In the genomic region with DNA sequence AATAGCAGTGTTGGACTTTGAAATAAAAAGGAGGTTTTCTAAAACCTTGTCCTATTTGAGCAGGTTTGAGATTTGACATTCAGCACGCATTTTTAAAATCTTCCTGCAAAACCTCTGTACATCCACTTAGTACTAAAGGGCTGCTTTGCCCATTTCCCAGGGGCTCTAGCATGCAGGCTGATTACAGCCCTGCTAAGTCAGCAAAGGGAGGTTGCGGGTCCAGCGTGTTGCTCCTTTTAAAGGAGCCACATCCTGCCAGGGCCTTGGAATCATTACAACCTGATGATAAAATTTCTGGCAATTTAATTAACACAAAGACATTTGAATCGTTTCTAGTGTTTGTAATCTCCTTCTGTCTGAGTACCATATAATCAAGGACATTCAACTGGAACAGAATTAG, we compare ENCODE assay signal across 17 cellular contexts.
A peak's percentile ranks its signal among the peaks of the same experiment; 100 is the strongest.
DNase-seq lines count a peak whose midpoint lies in the region; ATAC-seq lines count a peak whose summit lies in the region.
"Had no signal": no experiment of that assay in that cellular context is flagged by ENCODE, and none has a peak within 500 bp of the region (broad histone marks: within the 10 kb centered on the region; RNA-seq: fewer than 3 reads in every experiment).

No MANE protein-coding gene starts in this region.

- no peak for ATAC-seq in GM18861 (IDR thresholded peaks at IDR 0.05; ENCODE audit: unreplicated experiment)
- ATAC-seq: HepG2 had no signal

- H3K27ac ChIP-seq in caudate nucleus (ENCODE audit: low read depth, low read length), result no peak overlapping the region
- H3K27ac ChIP-seq: BLaER1 treated with 17β-estradiol and CSF1 and Interleukin-3, amounts not matched to agents 10 nM and 100 nM had no signal

- DNase-seq in NCI-H1436 (lab: John Stamatoyannopoulos, UW) (peak; percentile 47), NCI-H1436 treated with DMSO at 0.1 percent for 48 hours (lab: John Stamatoyannopoulos, UW) (no peak), DMS79 (lab: John Stamatoyannopoulos, UW) (peak; percentile 3), NCI-H2227 treated with DMSO at 0.1 percent for 48 hours (lab: John Stamatoyannopoulos, UW) (peak; percentile 15), left kidney (ENCODE audit: low read depth, low spot score) (peak; percentile 49), caudate nucleus (lab: John Stamatoyannopoulos, UW) (no peak), HCEC 1CT (no peak)
- DNase-seq: 8988T, Karpas-422, MM.1S, NCI-H187, NCI-H226, NCI-H526 treated with DMSO at 0.1 percent for 48 hours, SIG-M5 had no signal

Comparison
In these comparisons a context has a peak if more than half of its experiments do, and no peak if none do; other contexts are left out.
1. DNase-seq: peak in NCI-H1436 (single experiment), DMS79 (single experiment), NCI-H2227 treated with DMSO at 0.1 percent for 48 hours (single experiment) and left kidney (single experiment); none in NCI-H1436 treated with DMSO at 0.1 percent for 48 hours (single experiment), caudate nucleus (0 of 61) and HCEC 1CT (single experiment).